In the genomic region with DNA sequence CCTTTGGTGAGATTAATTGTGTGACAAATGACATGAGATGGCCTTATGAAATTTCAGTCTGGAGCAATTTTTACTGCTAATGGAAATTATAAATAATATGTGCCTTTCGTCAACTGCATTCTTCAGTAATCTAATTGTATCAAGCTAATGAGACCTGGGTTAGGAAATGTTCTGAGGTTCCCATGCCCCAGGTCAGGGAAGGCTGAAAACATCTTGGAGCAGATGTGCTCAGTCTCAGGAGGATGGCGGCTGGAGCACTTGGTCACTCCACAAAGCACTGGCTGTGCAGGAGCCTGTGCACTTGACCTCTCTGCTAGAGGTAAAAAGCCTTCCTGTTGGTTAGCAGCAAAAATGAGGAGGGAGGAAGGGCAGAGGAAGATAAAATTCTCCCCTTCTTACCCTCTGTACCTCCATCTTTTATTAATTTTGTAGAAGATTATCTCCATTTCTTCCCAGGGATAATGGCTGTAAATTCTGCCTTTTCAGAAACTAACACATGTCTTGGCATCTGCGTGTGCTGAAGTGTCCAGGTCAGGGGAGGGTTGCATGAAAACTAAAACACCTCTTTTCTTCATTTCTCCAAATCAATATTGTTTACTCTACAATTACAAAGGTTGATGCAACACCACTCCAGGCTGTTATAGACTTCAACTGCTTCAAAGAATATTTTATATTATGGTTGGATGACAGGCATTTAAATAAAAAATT, we compare ENCODE assay signal across 19 cellular contexts.
DNase-seq lines count a peak whose midpoint lies in the region; ATAC-seq, FAIRE-seq and TF ChIP-seq lines count a peak whose summit lies in the region.
"Had no signal": no experiment of that assay in that cellular context is flagged by ENCODE, and none has a peak within 500 bp of the region (broad histone marks: within the 10 kb centered on the region; RNA-seq: fewer than 3 reads in every experiment).

No MANE protein-coding gene starts in this region.

- no peak overlapping the region for H3K4me2 ChIP-seq in HepG2 (ENCODE audit: low read depth, low read length)
- H3K4me2 ChIP-seq: A549, PC-9 had no signal

- TF ChIP-seq EP300 in HepG2 (IDR thresholded peaks at IDR 0.05; ENCODE audit: low read depth in 2 of 2, low read length in 2 of 2), result no peak
- no peak for TF ChIP-seq EP300 in HepG2 (CRISPR knock-in tag; IDR thresholded peaks at IDR 0.05; ENCODE audit: borderline replicate concordance)

- no peaks in the 10 kb centered on the region for H4K20me1 ChIP-seq in HepG2 (ENCODE audit: insufficient read depth, low read length)

- DNase-seq in right lobe of liver (no peak), HepG2 (ENCODE audit: low spot score) (no peak), spleen (no peak)
- DNase-seq in activated CD4-positive, alpha-beta T cell treated with anti-CD3 and anti-CD28 coated beads, Interleukin-2, amount 10 ng/mL, durations not matched to agents 24 days and 14 days, result no peak
- DNase-seq: Calu3; CD4-positive, alpha-beta T cell; Karpas-422; MM.1S; NCI-H1105; NCI-H187; NCI-H446 treated with DMSO at 0.1 percent for 48 hours; NCI-H748 treated with DMSO at 0.1 percent for 48 hours; PC-9 had no signal

- in situ Hi-C loops in HepG2 (cut with HindIII; ENCODE audit: extremely low pct_ligation_motif_present, low pct_unique_long_range_greater_than_20kb), result no loop called here

- peak overlapping the region; percentile 85 to 91 (median 91) for H3K27ac Mint-ChIP-seq in nephron
- no peak overlapping the region for H3K27ac Mint-ChIP-seq in activated CD4-positive, alpha-beta T cell treated with anti-CD3 and anti-CD28 coated beads, Interleukin-2, amount 10 ng/mL, durations not matched to agents 24 days and 14 days
- H3K27ac Mint-ChIP-seq: CD4-positive, alpha-beta T cell had no signal

- no peak overlapping the region for H3K4me3 Mint-ChIP-seq in nephron
- no peak overlapping the region for H3K4me3 Mint-ChIP-seq in activated CD4-positive, alpha-beta T cell treated with anti-CD3 and anti-CD28 coated beads, Interleukin-2, amount 10 ng/mL, durations not matched to agents 24 days and 14 days
- H3K4me3 Mint-ChIP-seq: CD4-positive, alpha-beta T cell had no signal

- H3K27ac ChIP-seq in right lobe of liver (no peak overlapping the region), HepG2 (ENCODE audit: extremely low read length, insufficient read depth, low read length) (no peak overlapping the region), spleen (no peak overlapping the region)
- H3K27ac ChIP-seq: A549, PC-9 had no signal

- H3K4me1 ChIP-seq in right lobe of liver (peaks cover 0 to 15% (median 3%) of the 10 kb centered on the region in 4 donors), HepG2 (ENCODE audit: insufficient read depth, low read length) (no peaks in the 10 kb centered on the region), spleen (no peaks in the 10 kb centered on the region)
- H3K4me1 ChIP-seq: A549 had no signal

- 59% methylated on average over 2 of the region's 3 CpGs for WGBS in right lobe of liver (ENCODE audit: insufficient coverage, low coverage, low lambda C conversion rate, missing lambda C conversion rate)
- 35% methylated on average over 3 of the region's 3 CpGs for WGBS in HepG2 (ENCODE audit: low lambda C conversion rate)
- 79 to 93% (median 86%) methylated on average over 3 of the region's 3 CpGs for WGBS in spleen, 5 donors

- TF ChIP-seq RAD21 in HepG2 (CRISPR knock-in tag; IDR thresholded peaks at IDR 0.05), result no peak

- H3K4me1 Mint-ChIP-seq in nephron, result peaks cover 40% of the 10 kb centered on the region
- H3K4me1 Mint-ChIP-seq in activated CD4-positive, alpha-beta T cell treated with anti-CD3 and anti-CD28 coated beads, Interleukin-2, amount 10 ng/mL, durations not matched to agents 24 days and 14 days, result no peaks in the 10 kb centered on the region

- no TSS peak for BruUV-seq in HepG2 (replicated peaks; lab: Mats Ljungman, UMichigan)

- H3K9ac ChIP-seq in HepG2 (ENCODE audit: insufficient read depth, low read depth, low read length), result no peak overlapping the region

- no peak for TF ChIP-seq POLR2A in right lobe of liver (IDR thresholded peaks at IDR 0.05)
- TF ChIP-seq POLR2A in HepG2 (IDR thresholded peaks at IDR 0.05; ENCODE audit: insufficient read depth in 1 of 2, low read depth in 2 of 2, low read length in 2 of 2), result no peak
- TF ChIP-seq POLR2A in spleen (IDR thresholded peaks at IDR 0.05), result no peak

- POLR2A ChIA-PET in HepG2 (lab: Yijun Ruan, JAX), result no interaction called here

- no peaks in the 10 kb centered on the region for H3K9me3 ChIP-seq in right lobe of liver
- H3K9me3 ChIP-seq in HepG2 (ENCODE audit: low read length), result no peaks in the 10 kb centered on the region
- H3K9me3 ChIP-seq in spleen, result no peaks in the 10 kb centered on the region
- H3K9me3 ChIP-seq: A549 had no signal

- H3K4me3 ChIP-seq in right lobe of liver, result no peak overlapping the region
- H3K4me3 ChIP-seq in HepG2 (replicated peaks in 1 of 3; ENCODE audit: insufficient read depth in 1 of 3, low read depth in 2 of 3, low read length in 3 of 3), result no peak overlapping the region
- no peak overlapping the region for H3K4me3 ChIP-seq in spleen
- H3K4me3 ChIP-seq: A549, PC-9 had no signal

- no peaks in the 10 kb centered on the region for H3K9me3 Mint-ChIP-seq in nephron
- no peaks in the 10 kb centered on the region for H3K9me3 Mint-ChIP-seq in activated CD4-positive, alpha-beta T cell treated with anti-CD3 and anti-CD28 coated beads, Interleukin-2, amount 10 ng/mL, durations not matched to agents 24 days and 14 days
- H3K9me3 Mint-ChIP-seq: CD4-positive, alpha-beta T cell had no signal

- H2AFZ ChIP-seq in HepG2 (ENCODE audit: low read length), result no peak overlapping the region
- H2AFZ ChIP-seq: PC-9 had no signal

- peak; percentile 68 to 91 (median 84) for ATAC-seq in right lobe of liver
- no peak; the same call in 2 of the 3 replicates for ATAC-seq in HepG2
- ATAC-seq in HG02885 (IDR thresholded peaks at IDR 0.05; ENCODE audit: poor library complexity, unreplicated experiment), result no peak
- ATAC-seq: A549 had no signal

- H3K36me3 ChIP-seq in right lobe of liver (no peaks in the 10 kb centered on the region), HepG2 (replicated peaks in 1 of 2; ENCODE audit: control insufficient read depth in 1 of 2, insufficient read depth in 2 of 2, low read length in 2 of 2) (no peaks in the 10 kb centered on the region), spleen (no peaks in the 10 kb centered on the region)

- no peaks in the 10 kb centered on the region for H3K27me3 Mint-ChIP-seq in nephron (ENCODE audit: low read depth)
- no peaks in the 10 kb centered on the region for H3K27me3 Mint-ChIP-seq in activated CD4-positive, alpha-beta T cell treated with anti-CD3 and anti-CD28 coated beads, Interleukin-2, amount 10 ng/mL, durations not matched to agents 24 days and 14 days
- H3K27me3 Mint-ChIP-seq: CD4-positive, alpha-beta T cell had no signal

- intact Hi-C loops in right lobe of liver (cut with DNase I), result no loop called here
- intact Hi-C loops in HepG2 (cut with micrococcal nuclease; ENCODE audit: unreplicated experiment), result no loop called here
- intact Hi-C loops in activated CD4-positive, alpha-beta T cell treated with anti-CD3 and anti-CD28 coated beads, Interleukin-2, amount 10 ng/mL, durations not matched to agents 24 days and 14 days (cut with micrococcal nuclease), result no loop called here
- intact Hi-C loops in spleen (cut with DNase I; ENCODE audit: low total_unique reads), result no loop called here

- CTCF ChIA-PET in HepG2 (lab: Yijun Ruan, JAX; ENCODE audit: low intra/inter-chr PET ratio, low total read pairs), result no interaction called here

- no peak for TF ChIP-seq CTCF in right lobe of liver (IDR thresholded peaks at IDR 0.05)
- no peak for TF ChIP-seq CTCF in HepG2 (CRISPR knock-in tag; IDR thresholded peaks at IDR 0.05)
- no peak for TF ChIP-seq CTCF in nephron (IDR thresholded peaks at IDR 0.05; ENCODE audit: unreplicated experiment in 3 of 3)
- TF ChIP-seq CTCF in spleen (IDR thresholded peaks at IDR 0.05 in 8 of 11, conservative IDR thresholded peaks at IDR 0.05 in 3 of 11), result no peak

- no peaks in the 10 kb centered on the region for H3K36me3 Mint-ChIP-seq in nephron (ENCODE audit: low read depth)
- no peaks in the 10 kb centered on the region for H3K36me3 Mint-ChIP-seq in activated CD4-positive, alpha-beta T cell treated with anti-CD3 and anti-CD28 coated beads, Interleukin-2, amount 10 ng/mL, durations not matched to agents 24 days and 14 days (ENCODE audit: low read depth)

- H3K27me3 ChIP-seq in right lobe of liver, result no peaks in the 10 kb centered on the region
- H3K27me3 ChIP-seq in HepG2 (ENCODE audit: control insufficient read depth in 1 of 2, insufficient read depth in 2 of 2, low read length in 2 of 2), result no peaks in the 10 kb centered on the region
- no peaks in the 10 kb centered on the region for H3K27me3 ChIP-seq in spleen (replicated peaks in 1 of 7)

- FAIRE-seq in HepG2 (lab: Jason Lieb, UNC) (no peak), endometrium (lab: Jason Lieb, UNC) (peak; percentile 63)
- FAIRE-seq: A549, G401.6, GM12891 had no signal

- H3K79me2 ChIP-seq in HepG2 (ENCODE audit: insufficient read depth, low read length), result no peaks in the 10 kb centered on the region

TF ChIP-seq in HepG2, 621 proteins besides CTCF, POLR2A, EP300 and RAD21:
- TF ChIP-seq MYNN (CRISPR knock-in tag; IDR thresholded peaks at IDR 0.05; ENCODE audit: low read depth) (no peak), ATF4 (CRISPR knock-in tag; IDR thresholded peaks at IDR 0.05) (0 out of 4 replicates have a peak, but pooled peaks of 1 of the 2 experiments have one; percentile 20)

Comparison
In these comparisons a context has a peak if more than half of its experiments do, and no peak if none do; other contexts are left out.
1. ATAC-seq: peak in right lobe of liver (4 of 4); none in HepG2 (single experiment) and HG02885 (single experiment).